ENCODE assay signal across 11 cellular contexts in genomic region chr13:74325106-74325505, GRCh38.
DNase-seq lines count a peak whose midpoint lies in the region; ATAC-seq and TF ChIP-seq lines count a peak whose summit lies in the region.
"Had no signal": no experiment of that assay in that cellular context is flagged by ENCODE, and none has a peak within 500 bp of the region (broad histone marks: within the 10 kb centered on the region; RNA-seq: fewer than 3 reads in every experiment).

No MANE protein-coding gene starts in this region.

- H3K14ac ChIP-seq in IMR-90 (replicated peaks; ENCODE audit: low read depth, low read length), result no peak overlapping the region

- ATAC-seq in IMR-90 (ENCODE audit: low read depth) (peak; percentile 92), right cardiac atrium (peak; percentile 68 to 70), gastrocnemius medialis (no peak), HG02623 (IDR thresholded peaks at IDR 0.05; ENCODE audit: unreplicated experiment) (no peak)
- ATAC-seq in naive thymus-derived CD8-positive, alpha-beta T cell, result no peak

- CTCF ChIA-PET in IMR-90 (lab: Yijun Ruan, JAX), result no interaction called here

- no peak overlapping the region for H4K8ac ChIP-seq in IMR-90 (ENCODE audit: low read depth in 2 of 2, low read length in 2 of 2)

- no peaks in the 10 kb centered on the region for H3K27me3 ChIP-seq in ACC112 (ENCODE audit: insufficient read depth, low read length)
- 0 out of 2 replicates have a peak, but pooled peaks cover 2% of the 10 kb centered on the region for H3K27me3 ChIP-seq in IMR-90 (ENCODE audit: control insufficient read depth, insufficient read depth, low read length)
- no peaks in the 10 kb centered on the region for H3K27me3 ChIP-seq in SJCRH30
- H3K27me3 ChIP-seq in right cardiac atrium (ENCODE audit: control insufficient read depth, insufficient read depth), result no peaks in the 10 kb centered on the region
- no peaks in the 10 kb centered on the region for H3K27me3 ChIP-seq in gastrocnemius medialis
- H3K27me3 ChIP-seq: esophagus muscularis mucosa had no signal

- H2AFZ ChIP-seq in ACC112 (ENCODE audit: low read length, unreplicated experiment), result peak overlapping the region; percentile 65
- peak overlapping the region; percentile 41 for H2AFZ ChIP-seq in IMR-90 (replicated peaks; ENCODE audit: low read length, poor library complexity)

- no CpG with 5 or more reads among the region's 3 CpGs for WGBS in IMR-90 (ENCODE audit: extremely low coverage in 2 of 2, insufficient read length in 1 of 2), 2 experiments
- 17% methylated on average over 3 of the region's 3 CpGs for WGBS in right cardiac atrium

- H3K27ac ChIP-seq in ACC112 (ENCODE audit: low read depth, low read length), result no peak overlapping the region
- 0 out of 2 replicates have a peak overlapping the region, but pooled peaks have one; percentile 6 for H3K27ac ChIP-seq in IMR-90 (ENCODE audit: insufficient read depth, low read length)
- H3K27ac ChIP-seq in SJCRH30, result no peak overlapping the region
- H3K27ac ChIP-seq in right cardiac atrium (ENCODE audit: low read length), result no peak overlapping the region
- no peak overlapping the region for H3K27ac ChIP-seq in gastrocnemius medialis

- peaks cover 0 to 2% (median 0%) of the 10 kb centered on the region in 5 donors for H3K27me3 Mint-ChIP-seq in naive thymus-derived CD8-positive, alpha-beta T cell
- H3K27me3 Mint-ChIP-seq: CD4-positive, alpha-beta memory T cell had no signal

- no peaks in the 10 kb centered on the region for H3K9me1 ChIP-seq in IMR-90 (ENCODE audit: insufficient read depth, low read length)

- TF ChIP-seq CTCF in IMR-90 (conservative IDR thresholded peaks at IDR 0.05; ENCODE audit: low read depth, low read length) (no peak), gastrocnemius medialis (IDR thresholded peaks at IDR 0.05 in 4 of 5, conservative IDR thresholded peaks at IDR 0.05 in 1 of 5) (no peak)

- peaks cover 8 to 27% (median 8%) of the 10 kb centered on the region in 3 donors for H3K36me3 Mint-ChIP-seq in naive thymus-derived CD8-positive, alpha-beta T cell

- peak; percentile 87 for DNase-seq in IMR-90
- DNase-seq in SJCRH30, result peak; percentile 59 to 81
- peak in 2 of 3 donors; percentile 14 to 50 for DNase-seq in right cardiac atrium
- no peak for DNase-seq in gastrocnemius medialis
- no peak for DNase-seq in naive thymus-derived CD8-positive, alpha-beta T cell
- DNase-seq in islet precursor cell, result no peak
- DNase-seq: activated CD4-positive, alpha-beta T cell treated with anti-CD3 and anti-CD28 coated beads, Interleukin-2, amount 50 U/mL, for 48 hours; CD4-positive, alpha-beta memory T cell had no signal

- H3K56ac ChIP-seq in IMR-90 (ENCODE audit: extremely low read depth, insufficient read depth, low read length), result no peak overlapping the region

- in situ Hi-C loops in IMR-90 (cut with MboI; ENCODE audit: low sequenced_read_pairs), result no loop called here
- in situ Hi-C loops in gastrocnemius medialis (cut with MboI; ENCODE audit: low sequenced_read_pairs in 4 of 4), result no loop called here

- no peak overlapping the region for H3K27ac Mint-ChIP-seq in naive thymus-derived CD8-positive, alpha-beta T cell

- POLR2A ChIA-PET in IMR-90 (lab: Charles Lee; ENCODE audit: unreplicated experiment), result interaction anchor here (0.6 kb wide), 1 partner anchor 901 kb away, joined by 3 read pairs; no protein-coding TSS in a partner anchor
- POLR2A ChIA-PET in naive thymus-derived CD8-positive, alpha-beta T cell (lab: Charles Lee), result no interaction called here

- H3K9me3 ChIP-seq in IMR-90 (ENCODE audit: control insufficient read depth, insufficient read depth, low read length) (no peaks in the 10 kb centered on the region), SJCRH30 (replicated peaks) (no peaks in the 10 kb centered on the region), right cardiac atrium (ENCODE audit: control insufficient read depth, low read length) (no peaks in the 10 kb centered on the region), gastrocnemius medialis (no peaks in the 10 kb centered on the region)
- H3K9me3 ChIP-seq: esophagus muscularis mucosa had no signal

- H3K4me1 ChIP-seq in ACC112 (ENCODE audit: control insufficient read depth, insufficient read depth, low read length, unreplicated experiment) (no peaks in the 10 kb centered on the region), IMR-90 (ENCODE audit: control insufficient read depth, insufficient read depth, low read length) (no peaks in the 10 kb centered on the region), SJCRH30 (peaks cover 2% of the 10 kb centered on the region; the same call in 1 of the 2 replicates), right cardiac atrium (ENCODE audit: control insufficient read depth, insufficient read depth, low read length) (no peaks in the 10 kb centered on the region), gastrocnemius medialis (no peaks in the 10 kb centered on the region)

- H3K79me1 ChIP-seq in IMR-90 (ENCODE audit: low read depth in 1 of 2, low read length in 2 of 2), result no peaks in the 10 kb centered on the region

- peak overlapping the region; percentile 42; the same call in 1 of the 2 replicates for H3K9ac ChIP-seq in IMR-90 (ENCODE audit: low read depth, low read length)

- H2BK120ac ChIP-seq in IMR-90 (ENCODE audit: low read depth, low read length), result no peak overlapping the region

- H2AK5ac ChIP-seq in IMR-90 (ENCODE audit: low read depth, low read length), result no peak overlapping the region

- H3K18ac ChIP-seq in IMR-90 (ENCODE audit: low read depth, low read length), result no peak overlapping the region

- H2BK20ac ChIP-seq in IMR-90 (ENCODE audit: low read depth, low read length), result no peak overlapping the region; the same call in 1 of the 2 replicates

- H4K5ac ChIP-seq in IMR-90 (ENCODE audit: low read depth, low read length), result no peak overlapping the region

- peak overlapping the region; percentile 87 for H3K4me2 ChIP-seq in IMR-90 (ENCODE audit: low read depth, low read length)

- H3K36me3 ChIP-seq in ACC112 (ENCODE audit: insufficient read depth, low read length) (no peaks in the 10 kb centered on the region), IMR-90 (ENCODE audit: control insufficient read depth, insufficient read depth, low read length) (no peaks in the 10 kb centered on the region), SJCRH30 (no peaks in the 10 kb centered on the region; the same call in 1 of the 2 replicates), gastrocnemius medialis (no peaks in the 10 kb centered on the region)
- H3K36me3 ChIP-seq: esophagus muscularis mucosa had no signal

- no peak overlapping the region for H3K4me3 ChIP-seq in ACC112 (ENCODE audit: low read depth, low read length)
- H3K4me3 ChIP-seq in IMR-90 (ENCODE audit: insufficient read depth, low read depth, low read length), result no peak overlapping the region
- 0 out of 2 replicates have a peak overlapping the region, but pooled peaks have one; percentile 4 for H3K4me3 ChIP-seq in SJCRH30
- H3K4me3 ChIP-seq in right cardiac atrium (ENCODE audit: low read length), result no peak overlapping the region
- no peak overlapping the region for H3K4me3 ChIP-seq in gastrocnemius medialis

- H3K4ac ChIP-seq in IMR-90 (ENCODE audit: low read depth, low read length), result no peak overlapping the region

- H3K4me1 Mint-ChIP-seq in naive thymus-derived CD8-positive, alpha-beta T cell, result peaks cover 0 to 11% (median 0%) of the 10 kb centered on the region in 4 donors

- no peaks in the 10 kb centered on the region for H3K79me2 ChIP-seq in ACC112 (ENCODE audit: control insufficient read depth, insufficient read depth, low read length, unreplicated experiment)

- H3K9me3 Mint-ChIP-seq in naive thymus-derived CD8-positive, alpha-beta T cell, result peaks cover 0 to 6% (median 0%) of the 10 kb centered on the region in 9 donors

- intact Hi-C loops in IMR-90 (cut with micrococcal nuclease), result loop anchor here (10.0 kb wide), 1 partner anchor 450 kb away; no protein-coding TSS in a partner anchor
- intact Hi-C loops in right cardiac atrium (cut with DNase I), result no loop called here
- intact Hi-C loops in gastrocnemius medialis (cut with DNase I; ENCODE audit: low total_unique reads), result no loop called here

- no TSS peak for BruUV-seq in IMR-90 (replicated peaks; lab: Mats Ljungman, UMichigan)

- H3K4me3 Mint-ChIP-seq in naive thymus-derived CD8-positive, alpha-beta T cell, result no peak overlapping the region
- H3K4me3 Mint-ChIP-seq: CD4-positive, alpha-beta memory T cell had no signal

- H4K91ac ChIP-seq in IMR-90 (ENCODE audit: insufficient read depth, low read depth, low read length), result no peak overlapping the region

- H2AK9ac ChIP-seq in IMR-90 (replicated peaks; ENCODE audit: low read depth, low read length, poor library complexity), result no peak overlapping the region

- H3K23ac ChIP-seq in IMR-90 (ENCODE audit: low read depth, low read length), result no peak overlapping the region

- TF ChIP-seq POLR2A in IMR-90 (IDR thresholded peaks at IDR 0.05; ENCODE audit: low read depth, low read length) (no peak), gastrocnemius medialis (IDR thresholded peaks at IDR 0.05) (no peak)

- no peaks in the 10 kb centered on the region for H4K20me1 ChIP-seq in IMR-90 (ENCODE audit: insufficient read depth, low read length)

- no peak for TF ChIP-seq RAD21 in IMR-90 (IDR thresholded peaks at IDR 0.05; ENCODE audit: low read length)

- dilution Hi-C loops in IMR-90 (cut with HindIII; ENCODE audit: low sequenced_read_pairs, unreplicated experiment), result no loop called here

- H2BK15ac ChIP-seq in IMR-90 (ENCODE audit: low read depth, low read length), result no peak overlapping the region

- H2BK5ac ChIP-seq in IMR-90 (ENCODE audit: low read depth, low read length, poor library complexity, severe bottlenecking), result no peak overlapping the region

TF ChIP-seq in IMR-90, 13 proteins besides CTCF, POLR2A, EP300 and RAD21 (continues in another document):
- TF ChIP-seq CHD1 (IDR thresholded peaks at IDR 0.05; ENCODE audit: low read depth, low read length) (no peak), MAFK (IDR thresholded peaks at IDR 0.05; ENCODE audit: low read depth, low read length) (no peak), CEBPB (IDR thresholded peaks at IDR 0.05; ENCODE audit: low read depth, low read length) (no peak), MXI1 (IDR thresholded peaks at IDR 0.05; ENCODE audit: borderline replicate concordance, low read depth, low read length) (no peak), BHLHE40 (IDR thresholded peaks at IDR 0.05; ENCODE audit: low read depth, low read length) (no peak), FOS (IDR thresholded peaks at IDR 0.05; ENCODE audit: low read depth, low read length) (no peak), NFE2L2 (IDR thresholded peaks at IDR 0.05; ENCODE audit: low read depth, low read length) (no peak), RCOR1 (IDR thresholded peaks at IDR 0.05; ENCODE audit: insufficient replicate concordance, low read length) (no peak), RFX5 (IDR thresholded peaks at IDR 0.05; ENCODE audit: low read depth, low read length) (no peak)
- TF ChIP-seq, protein P1, sequence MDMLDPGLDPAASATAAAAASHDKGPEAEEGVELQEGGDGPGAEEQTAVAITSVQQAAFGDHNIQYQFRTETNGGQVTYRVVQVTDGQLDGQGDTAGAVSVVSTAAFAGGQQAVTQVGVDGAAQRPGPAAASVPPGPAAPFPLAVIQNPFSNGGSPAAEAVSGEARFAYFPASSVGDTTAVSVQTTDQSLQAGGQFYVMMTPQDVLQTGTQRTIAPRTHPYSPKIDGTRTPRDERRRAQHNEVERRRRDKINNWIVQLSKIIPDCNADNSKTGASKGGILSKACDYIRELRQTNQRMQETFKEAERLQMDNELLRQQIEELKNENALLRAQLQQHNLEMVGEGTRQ (IDR thresholded peaks at IDR 0.05; ENCODE audit: low read depth, low read length), result no peak

Comparison
In these comparisons a context has a peak if more than half of its experiments do, and no peak if none do; other contexts are left out.
1. ATAC-seq: peak in IMR-90 (single experiment) and right cardiac atrium (2 of 2); none in gastrocnemius medialis (0 of 2), naive thymus-derived CD8-positive, alpha-beta T cell (0 of 2) and HG02623 (single experiment).
2. DNase-seq: peak in IMR-90 (single experiment), SJCRH30 (2 of 2) and right cardiac atrium (2 of 3); none in gastrocnemius medialis (0 of 2), naive thymus-derived CD8-positive, alpha-beta T cell (0 of 10) and islet precursor cell (single experiment).